In the genomic region with DNA sequence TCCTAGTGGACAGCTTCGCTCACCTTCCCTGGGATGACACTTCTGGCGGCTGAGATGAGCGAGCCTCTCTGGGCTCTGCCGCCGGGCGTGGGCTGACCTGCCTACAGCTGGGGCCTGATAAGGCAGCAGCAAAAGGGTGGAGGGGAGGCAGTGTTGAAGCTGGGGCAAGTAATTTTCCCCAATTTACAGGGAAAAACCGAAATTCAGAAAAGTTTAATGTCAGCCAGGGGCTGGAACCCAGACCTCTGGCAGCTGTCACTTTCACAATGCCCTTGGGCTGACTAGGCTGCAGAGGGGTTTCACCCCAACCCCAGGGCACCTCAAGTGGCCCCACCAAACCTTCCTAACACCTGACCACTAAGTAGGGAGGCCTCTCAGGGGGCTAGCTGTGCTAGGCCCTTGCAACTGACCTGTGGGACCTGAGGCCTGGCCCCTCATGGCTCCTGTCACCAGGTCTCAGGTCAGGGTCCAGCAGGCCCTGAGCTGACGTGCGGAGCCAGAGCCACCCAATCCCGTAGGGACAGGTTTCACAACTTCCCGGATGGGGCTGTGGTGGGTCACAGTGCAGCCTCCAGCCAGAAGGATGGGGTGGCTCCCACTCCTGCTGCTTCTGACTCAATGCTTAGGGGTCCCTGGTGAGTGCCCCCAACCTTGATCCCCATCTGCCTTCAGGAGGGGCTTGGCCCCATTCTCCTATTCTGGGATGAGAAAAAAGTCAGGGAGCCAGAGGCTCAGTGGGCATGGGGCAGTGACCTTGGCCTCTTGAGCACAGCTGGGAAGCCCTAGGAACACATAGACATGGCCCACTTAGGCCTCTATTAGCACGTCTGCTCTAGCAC, we compare ENCODE assay signal across 1 cellular context.
TF ChIP-seq lines count a peak whose summit lies in the region.

No MANE protein-coding gene starts in this region.

TF ChIP-seq in HepG2, 621 proteins besides CTCF, POLR2A, EP300 and RAD21 (continued from another document and continues in another):
- peak; percentile 94 for TF ChIP-seq ZBTB26 (CRISPR knock-in tag; IDR thresholded peaks at IDR 0.05; ENCODE audit: borderline replicate concordance)
- TF ChIP-seq ZNF619 (CRISPR knock-in tag; IDR thresholded peaks at IDR 0.05) = 0 out of 2 replicates have a peak, but pooled peaks have one; percentile 13
- 0 out of 2 replicates have a peak, but pooled peaks have one; percentile 72 for TF ChIP-seq ZNF839 (CRISPR knock-in tag; IDR thresholded peaks at IDR 0.05; ENCODE audit: borderline replicate concordance)
- TF ChIP-seq FOXJ3 (CRISPR knock-in tag; IDR thresholded peaks at IDR 0.05; ENCODE audit: borderline replicate concordance) = peak; percentile 83; the same call in 1 of the 2 replicates
- TF ChIP-seq PTBP1 (IDR thresholded peaks at IDR 0.05; ENCODE audit: low read depth, low read length, poor library complexity, severe bottlenecking) = peak; percentile 74
- TF ChIP-seq, protein P1, sequence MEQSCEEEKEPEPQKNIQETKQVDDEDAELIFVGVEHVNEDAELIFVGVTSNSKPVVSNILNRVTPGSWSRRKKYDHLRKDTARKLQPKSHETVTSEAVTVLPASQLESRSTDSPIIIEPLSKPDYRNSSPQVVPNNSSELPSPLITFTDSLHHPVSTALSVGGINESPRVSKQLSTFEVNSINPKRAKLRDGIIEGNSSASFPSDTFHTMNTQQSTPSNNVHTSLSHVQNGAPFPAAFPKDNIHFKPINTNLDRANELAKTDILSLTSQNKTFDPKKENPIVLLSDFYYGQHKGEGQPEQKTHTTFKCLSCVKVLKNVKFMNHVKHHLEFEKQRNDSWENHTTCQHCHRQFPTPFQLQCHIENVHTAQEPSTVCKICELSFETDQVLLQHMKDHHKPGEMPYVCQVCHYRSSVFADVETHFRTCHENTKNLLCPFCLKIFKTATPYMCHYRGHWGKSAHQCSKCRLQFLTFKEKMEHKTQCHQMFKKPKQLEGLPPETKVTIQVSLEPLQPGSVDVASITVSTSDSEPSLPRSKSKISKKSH (CRISPR knock-in tag; IDR thresholded peaks at IDR 0.05; ENCODE audit: borderline replicate concordance) = peak; percentile 72; the same call in 1 of the 2 replicates
- peak; percentile 80; the same call in 1 of the 2 replicates for TF ChIP-seq KDM5B (CRISPR knock-in tag; IDR thresholded peaks at IDR 0.05; ENCODE audit: borderline replicate concordance)
- TF ChIP-seq SIN3B (IDR thresholded peaks at IDR 0.05; ENCODE audit: low read length) = peak; percentile 44; the same call in 1 of the 2 replicates
- TF ChIP-seq MLXIP (CRISPR knock-in tag; IDR thresholded peaks at IDR 0.05; ENCODE audit: borderline replicate concordance) = peak; percentile 45; the same call in 1 of the 2 replicates
- peak; percentile 92; the same call in 1 of the 2 replicates for TF ChIP-seq ZBTB49 (CRISPR knock-in tag; IDR thresholded peaks at IDR 0.05; ENCODE audit: borderline replicate concordance)
- TF ChIP-seq ZNF614 (CRISPR knock-in tag; IDR thresholded peaks at IDR 0.05; ENCODE audit: borderline replicate concordance) = peak; percentile 98
- TF ChIP-seq, protein P2, sequence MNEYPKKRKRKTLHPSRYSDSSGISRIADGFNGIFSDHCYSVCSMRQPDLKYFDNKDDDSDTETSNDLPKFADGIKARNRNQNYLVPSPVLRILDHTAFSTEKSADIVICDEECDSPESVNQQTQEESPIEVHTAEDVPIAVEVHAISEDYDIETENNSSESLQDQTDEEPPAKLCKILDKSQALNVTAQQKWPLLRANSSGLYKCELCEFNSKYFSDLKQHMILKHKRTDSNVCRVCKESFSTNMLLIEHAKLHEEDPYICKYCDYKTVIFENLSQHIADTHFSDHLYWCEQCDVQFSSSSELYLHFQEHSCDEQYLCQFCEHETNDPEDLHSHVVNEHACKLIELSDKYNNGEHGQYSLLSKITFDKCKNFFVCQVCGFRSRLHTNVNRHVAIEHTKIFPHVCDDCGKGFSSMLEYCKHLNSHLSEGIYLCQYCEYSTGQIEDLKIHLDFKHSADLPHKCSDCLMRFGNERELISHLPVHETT (CRISPR knock-in tag; conservative IDR thresholded peaks at IDR 0.05) = peak; percentile 95
- TF ChIP-seq ZNF563 (CRISPR knock-in tag; IDR thresholded peaks at IDR 0.05) = peak; percentile 61; the same call in 1 of the 2 replicates
- peak; percentile 93; the same call in 1 of the 2 replicates for TF ChIP-seq STAT5B (CRISPR knock-in tag; IDR thresholded peaks at IDR 0.05)
- TF ChIP-seq ZNF616 (CRISPR knock-in tag; IDR thresholded peaks at IDR 0.05; ENCODE audit: low read depth) = peak; percentile 30; the same call in 1 of the 2 replicates
- peak; percentile 27; the same call in 1 of the 2 replicates for TF ChIP-seq ZMYM2 (CRISPR knock-in tag; IDR thresholded peaks at IDR 0.05)
- TF ChIP-seq, protein P3, sequence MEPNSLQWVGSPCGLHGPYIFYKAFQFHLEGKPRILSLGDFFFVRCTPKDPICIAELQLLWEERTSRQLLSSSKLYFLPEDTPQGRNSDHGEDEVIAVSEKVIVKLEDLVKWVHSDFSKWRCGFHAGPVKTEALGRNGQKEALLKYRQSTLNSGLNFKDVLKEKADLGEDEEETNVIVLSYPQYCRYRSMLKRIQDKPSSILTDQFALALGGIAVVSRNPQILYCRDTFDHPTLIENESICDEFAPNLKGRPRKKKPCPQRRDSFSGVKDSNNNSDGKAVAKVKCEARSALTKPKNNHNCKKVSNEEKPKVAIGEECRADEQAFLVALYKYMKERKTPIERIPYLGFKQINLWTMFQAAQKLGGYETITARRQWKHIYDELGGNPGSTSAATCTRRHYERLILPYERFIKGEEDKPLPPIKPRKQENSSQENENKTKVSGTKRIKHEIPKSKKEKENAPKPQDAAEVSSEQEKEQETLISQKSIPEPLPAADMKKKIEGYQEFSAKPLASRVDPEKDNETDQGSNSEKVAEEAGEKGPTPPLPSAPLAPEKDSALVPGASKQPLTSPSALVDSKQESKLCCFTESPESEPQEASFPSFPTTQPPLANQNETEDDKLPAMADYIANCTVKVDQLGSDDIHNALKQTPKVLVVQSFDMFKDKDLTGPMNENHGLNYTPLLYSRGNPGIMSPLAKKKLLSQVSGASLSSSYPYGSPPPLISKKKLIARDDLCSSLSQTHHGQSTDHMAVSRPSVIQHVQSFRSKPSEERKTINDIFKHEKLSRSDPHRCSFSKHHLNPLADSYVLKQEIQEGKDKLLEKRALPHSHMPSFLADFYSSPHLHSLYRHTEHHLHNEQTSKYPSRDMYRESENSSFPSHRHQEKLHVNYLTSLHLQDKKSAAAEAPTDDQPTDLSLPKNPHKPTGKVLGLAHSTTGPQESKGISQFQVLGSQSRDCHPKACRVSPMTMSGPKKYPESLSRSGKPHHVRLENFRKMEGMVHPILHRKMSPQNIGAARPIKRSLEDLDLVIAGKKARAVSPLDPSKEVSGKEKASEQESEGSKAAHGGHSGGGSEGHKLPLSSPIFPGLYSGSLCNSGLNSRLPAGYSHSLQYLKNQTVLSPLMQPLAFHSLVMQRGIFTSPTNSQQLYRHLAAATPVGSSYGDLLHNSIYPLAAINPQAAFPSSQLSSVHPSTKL (CRISPR knock-in tag; IDR thresholded peaks at IDR 0.05) = peak; percentile 90
- TF ChIP-seq POLR2AphosphoS2 (IDR thresholded peaks at IDR 0.05; ENCODE audit: low read depth, low read length) = peak; percentile 90; the same call in 1 of the 2 replicates
- TF ChIP-seq, protein P4, sequence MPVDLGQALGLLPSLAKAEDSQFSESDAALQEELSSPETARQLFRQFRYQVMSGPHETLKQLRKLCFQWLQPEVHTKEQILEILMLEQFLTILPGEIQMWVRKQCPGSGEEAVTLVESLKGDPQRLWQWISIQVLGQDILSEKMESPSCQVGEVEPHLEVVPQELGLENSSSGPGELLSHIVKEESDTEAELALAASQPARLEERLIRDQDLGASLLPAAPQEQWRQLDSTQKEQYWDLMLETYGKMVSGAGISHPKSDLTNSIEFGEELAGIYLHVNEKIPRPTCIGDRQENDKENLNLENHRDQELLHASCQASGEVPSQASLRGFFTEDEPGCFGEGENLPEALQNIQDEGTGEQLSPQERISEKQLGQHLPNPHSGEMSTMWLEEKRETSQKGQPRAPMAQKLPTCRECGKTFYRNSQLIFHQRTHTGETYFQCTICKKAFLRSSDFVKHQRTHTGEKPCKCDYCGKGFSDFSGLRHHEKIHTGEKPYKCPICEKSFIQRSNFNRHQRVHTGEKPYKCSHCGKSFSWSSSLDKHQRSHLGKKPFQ (CRISPR knock-in tag; IDR thresholded peaks at IDR 0.05; ENCODE audit: insufficient replicate concordance) = peak; percentile 20
- TF ChIP-seq THAP11 (CRISPR knock-in tag; IDR thresholded peaks at IDR 0.05) = peak; percentile 90
- TF ChIP-seq ZNF629 (CRISPR knock-in tag; conservative IDR thresholded peaks at IDR 0.05) = peak; percentile 58
- TF ChIP-seq ZNF768 (CRISPR knock-in tag; IDR thresholded peaks at IDR 0.05) = peak; percentile 82
- TF ChIP-seq, protein P5, sequence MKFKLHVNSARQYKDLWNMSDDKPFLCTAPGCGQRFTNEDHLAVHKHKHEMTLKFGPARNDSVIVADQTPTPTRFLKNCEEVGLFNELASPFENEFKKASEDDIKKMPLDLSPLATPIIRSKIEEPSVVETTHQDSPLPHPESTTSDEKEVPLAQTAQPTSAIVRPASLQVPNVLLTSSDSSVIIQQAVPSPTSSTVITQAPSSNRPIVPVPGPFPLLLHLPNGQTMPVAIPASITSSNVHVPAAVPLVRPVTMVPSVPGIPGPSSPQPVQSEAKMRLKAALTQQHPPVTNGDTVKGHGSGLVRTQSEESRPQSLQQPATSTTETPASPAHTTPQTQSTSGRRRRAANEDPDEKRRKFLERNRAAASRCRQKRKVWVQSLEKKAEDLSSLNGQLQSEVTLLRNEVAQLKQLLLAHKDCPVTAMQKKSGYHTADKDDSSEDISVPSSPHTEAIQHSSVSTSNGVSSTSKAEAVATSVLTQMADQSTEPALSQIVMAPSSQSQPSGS (CRISPR knock-in tag; IDR thresholded peaks at IDR 0.05) = peak; percentile 94
- peak; percentile 86 for TF ChIP-seq NFYC (CRISPR knock-in tag; IDR thresholded peaks at IDR 0.05)
- TF ChIP-seq KMT2B (CRISPR knock-in tag; IDR thresholded peaks at IDR 0.05) = peak; percentile 78
- 0 out of 2 replicates have a peak, but pooled peaks have one; percentile 8 for TF ChIP-seq FOXC1 (CRISPR knock-in tag; IDR thresholded peaks at IDR 0.05; ENCODE audit: borderline replicate concordance)
- TF ChIP-seq PRPF4 (IDR thresholded peaks at IDR 0.05; ENCODE audit: low read depth, low read length, poor library complexity, severe bottlenecking) = peak; percentile 16
- peak; percentile 90 for TF ChIP-seq MTF1 (CRISPR knock-in tag; IDR thresholded peaks at IDR 0.05)
- TF ChIP-seq ZSCAN31 (CRISPR knock-in tag; IDR thresholded peaks at IDR 0.05; ENCODE audit: low read depth) = peak; percentile 98
- TF ChIP-seq KDM3A (CRISPR knock-in tag; IDR thresholded peaks at IDR 0.05; ENCODE audit: low read depth) = peak; percentile 92; the same call in 1 of the 2 replicates
- peak; percentile 98 for TF ChIP-seq MYC (CRISPR knock-in tag; IDR thresholded peaks at IDR 0.05; ENCODE audit: borderline replicate concordance)
- peak; percentile 72; the same call in 1 of the 2 replicates for TF ChIP-seq ZNF451 (CRISPR knock-in tag; IDR thresholded peaks at IDR 0.05)
- peak; percentile 96 for TF ChIP-seq POLR2G (IDR thresholded peaks at IDR 0.05; ENCODE audit: low read depth, low read length)
- peak; percentile 28 for TF ChIP-seq STAG1 (CRISPR knock-in tag; IDR thresholded peaks at IDR 0.05)
- peak; percentile 50 for TF ChIP-seq ATF3 (CRISPR knock-in tag; IDR thresholded peaks at IDR 0.05)
- peak; percentile 92; the same call in 1 of the 2 replicates for TF ChIP-seq ZNF251 (CRISPR knock-in tag; IDR thresholded peaks at IDR 0.05)
- peak; percentile 96 for TF ChIP-seq RXRB (CRISPR knock-in tag; IDR thresholded peaks at IDR 0.05; ENCODE audit: borderline replicate concordance)
